Comparison of ENCODE assay signal across 1 cellular context in the genomic region with DNA sequence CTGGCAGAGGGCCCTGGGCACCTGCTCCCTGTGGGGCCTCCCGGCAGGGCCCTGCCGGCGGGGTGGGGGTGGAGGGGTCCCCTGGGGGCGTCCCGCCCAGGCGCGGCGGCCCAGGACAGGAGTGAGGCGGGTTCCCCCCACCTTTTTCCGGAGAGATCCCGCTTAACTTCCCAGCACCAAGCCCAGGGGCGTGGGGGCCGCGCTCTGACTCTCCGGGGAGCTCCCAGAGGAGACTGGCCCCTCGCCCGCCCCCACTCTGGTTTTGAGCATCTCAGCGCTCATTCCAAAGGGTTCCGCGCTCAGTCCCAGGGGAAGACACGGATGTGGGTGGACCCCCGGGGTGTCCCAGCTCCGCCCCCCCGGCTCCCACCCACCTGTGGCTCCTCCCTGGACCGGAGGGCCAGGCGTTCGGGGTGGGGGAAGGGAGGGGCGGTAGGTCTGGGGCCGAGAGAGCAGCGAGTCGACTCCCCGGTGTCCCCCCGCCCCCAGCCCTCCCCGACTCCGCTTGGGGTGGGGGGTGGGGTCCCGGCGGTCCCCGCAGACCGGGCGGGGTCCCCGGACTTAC.
TF ChIP-seq lines count a peak whose summit lies in the region.

No MANE protein-coding gene starts in this region.

TF ChIP-seq in GM23338, 12 proteins besides CTCF, POLR2A, EP300 and RAD21 (continued from another document):
- TF ChIP-seq, protein P1, sequence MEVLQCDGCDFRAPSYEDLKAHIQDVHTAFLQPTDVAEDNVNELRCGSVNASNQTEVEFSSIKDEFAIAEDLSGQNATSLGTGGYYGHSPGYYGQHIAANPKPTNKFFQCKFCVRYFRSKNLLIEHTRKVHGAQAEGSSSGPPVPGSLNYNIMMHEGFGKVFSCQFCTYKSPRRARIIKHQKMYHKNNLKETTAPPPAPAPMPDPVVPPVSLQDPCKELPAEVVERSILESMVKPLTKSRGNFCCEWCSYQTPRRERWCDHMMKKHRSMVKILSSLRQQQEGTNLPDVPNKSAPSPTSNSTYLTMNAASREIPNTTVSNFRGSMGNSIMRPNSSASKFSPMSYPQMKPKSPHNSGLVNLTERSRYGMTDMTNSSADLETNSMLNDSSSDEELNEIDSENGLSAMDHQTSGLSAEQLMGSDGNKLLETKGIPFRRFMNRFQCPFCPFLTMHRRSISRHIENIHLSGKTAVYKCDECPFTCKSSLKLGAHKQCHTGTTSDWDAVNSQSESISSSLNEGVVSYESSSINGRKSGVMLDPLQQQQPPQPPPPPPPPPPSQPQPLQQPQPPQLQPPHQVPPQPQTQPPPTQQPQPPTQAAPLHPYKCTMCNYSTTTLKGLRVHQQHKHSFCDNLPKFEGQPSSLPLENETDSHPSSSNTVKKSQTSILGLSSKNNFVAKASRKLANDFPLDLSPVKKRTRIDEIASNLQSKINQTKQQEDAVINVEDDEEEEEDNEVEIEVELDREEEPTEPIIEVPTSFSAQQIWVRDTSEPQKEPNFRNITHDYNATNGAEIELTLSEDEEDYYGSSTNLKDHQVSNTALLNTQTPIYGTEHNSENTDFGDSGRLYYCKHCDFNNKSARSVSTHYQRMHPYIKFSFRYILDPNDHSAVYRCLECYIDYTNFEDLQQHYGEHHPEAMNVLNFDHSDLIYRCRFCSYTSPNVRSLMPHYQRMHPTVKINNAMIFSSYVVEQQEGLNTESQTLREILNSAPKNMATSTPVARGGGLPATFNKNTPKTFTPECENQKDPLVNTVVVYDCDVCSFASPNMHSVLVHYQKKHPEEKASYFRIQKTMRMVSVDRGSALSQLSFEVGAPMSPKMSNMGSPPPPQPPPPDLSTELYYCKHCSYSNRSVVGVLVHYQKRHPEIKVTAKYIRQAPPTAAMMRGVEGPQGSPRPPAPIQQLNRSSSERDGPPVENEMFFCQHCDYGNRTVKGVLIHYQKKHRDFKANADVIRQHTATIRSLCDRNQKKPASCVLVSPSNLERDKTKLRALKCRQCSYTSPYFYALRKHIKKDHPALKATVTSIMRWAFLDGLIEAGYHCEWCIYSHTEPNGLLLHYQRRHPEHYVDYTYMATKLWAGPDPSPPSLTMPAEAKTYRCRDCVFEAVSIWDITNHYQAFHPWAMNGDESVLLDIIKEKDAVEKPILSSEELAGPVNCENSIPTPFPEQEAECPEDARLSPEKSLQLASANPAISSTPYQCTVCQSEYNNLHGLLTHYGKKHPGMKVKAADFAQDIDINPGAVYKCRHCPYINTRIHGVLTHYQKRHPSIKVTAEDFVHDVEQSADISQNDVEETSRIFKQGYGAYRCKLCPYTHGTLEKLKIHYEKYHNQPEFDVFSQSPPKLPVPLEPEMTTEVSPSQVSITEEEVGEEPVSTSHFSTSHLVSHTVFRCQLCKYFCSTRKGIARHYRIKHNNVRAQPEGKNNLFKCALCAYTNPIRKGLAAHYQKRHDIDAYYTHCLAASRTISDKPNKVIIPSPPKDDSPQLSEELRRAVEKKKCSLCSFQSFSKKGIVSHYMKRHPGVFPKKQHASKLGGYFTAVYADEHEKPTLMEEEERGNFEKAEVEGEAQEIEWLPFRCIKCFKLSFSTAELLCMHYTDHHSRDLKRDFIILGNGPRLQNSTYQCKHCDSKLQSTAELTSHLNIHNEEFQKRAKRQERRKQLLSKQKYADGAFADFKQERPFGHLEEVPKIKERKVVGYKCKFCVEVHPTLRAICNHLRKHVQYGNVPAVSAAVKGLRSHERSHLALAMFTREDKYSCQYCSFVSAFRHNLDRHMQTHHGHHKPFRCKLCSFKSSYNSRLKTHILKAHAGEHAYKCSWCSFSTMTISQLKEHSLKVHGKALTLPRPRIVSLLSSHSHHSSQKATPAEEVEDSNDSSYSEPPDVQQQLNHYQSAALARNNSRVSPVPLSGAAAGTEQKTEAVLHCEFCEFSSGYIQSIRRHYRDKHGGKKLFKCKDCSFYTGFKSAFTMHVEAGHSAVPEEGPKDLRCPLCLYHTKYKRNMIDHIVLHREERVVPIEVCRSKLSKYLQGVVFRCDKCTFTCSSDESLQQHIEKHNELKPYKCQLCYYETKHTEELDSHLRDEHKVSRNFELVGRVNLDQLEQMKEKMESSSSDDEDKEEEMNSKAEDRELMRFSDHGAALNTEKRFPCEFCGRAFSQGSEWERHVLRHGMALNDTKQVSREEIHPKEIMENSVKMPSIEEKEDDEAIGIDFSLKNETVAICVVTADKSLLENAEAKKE (CRISPR knock-in tag; IDR thresholded peaks at IDR 0.05), result no peak
TF ChIP-seq in GM23338: peak in this region for 0.
